In genomic region chrX:51361251-51361650, GRCh38 we compare ENCODE assay signal across 24 cellular contexts.
"Had no signal": no experiment of that assay in that cellular context is flagged by ENCODE, and none has a peak within 500 bp of the region (broad histone marks: within the 10 kb centered on the region; RNA-seq: fewer than 3 reads in every experiment).

No MANE protein-coding gene starts in this region.

- H3K4me3 Mint-ChIP-seq: natural killer cell treated with Interleukin-12 subunit alpha and Interleukin-12 subunit beta and Interleukin-15 and Interleukin-18, amount 100 ng/mL, for 72 hours; stimulated activated effector memory CD8-positive, alpha-beta T cell treated with anti-CD3 and anti-CD28 coated beads, Interleukin-12 subunit alpha, Interleukin-12 subunit beta, amount 100 ng/mL, for 72 hours had no signal

- H3K27ac Mint-ChIP-seq: natural killer cell treated with Interleukin-12 subunit alpha and Interleukin-12 subunit beta and Interleukin-15 and Interleukin-18, amount 100 ng/mL, for 72 hours; stimulated activated effector memory CD8-positive, alpha-beta T cell treated with anti-CD3 and anti-CD28 coated beads, Interleukin-12 subunit alpha, Interleukin-12 subunit beta, amount 100 ng/mL, for 72 hours had no signal

- H2AFZ ChIP-seq: parathyroid adenoma had no signal

- H3K79me2 ChIP-seq: parathyroid adenoma had no signal

- DNase-seq: cortex of kidney; dorsolateral prefrontal cortex; effector memory CD4-positive, alpha-beta T cell; gastrocnemius medialis; heart right ventricle; kidney glomerular epithelial cell; mammary epithelial cell; occipital lobe; psoas muscle; retina; right lobe of liver; stimulated activated CD4-positive, alpha-beta T cell treated with anti-CD3 and anti-CD28 coated beads, Interleukin-4, amount 100 ng/mL, for 1 hour; stimulated activated CD8-positive, alpha-beta memory T cell treated with anti-CD3 and anti-CD28 coated beads, Interleukin-4, amount 100 ng/mL, for 48 hours; stimulated activated naive CD8-positive, alpha-beta T cell treated with anti-CD3 and anti-CD28 coated beads, Interleukin-15, Interleukin-2, amounts not matched to agents 100 U/mL and 50 U/mL, for 24 hours; tibial artery; upper lobe of left lung; uterus had no signal

- H3K27ac ChIP-seq: dorsolateral prefrontal cortex, epithelial cell of prostate, esophagus muscularis mucosa, gastrocnemius medialis, heart right ventricle, parathyroid adenoma, psoas muscle, right lobe of liver, suprapubic skin, tibial artery, upper lobe of left lung, uterus had no signal

- ATAC-seq: gastrocnemius medialis; heart right ventricle; natural killer cell treated with Interleukin-12 subunit alpha and Interleukin-12 subunit beta and Interleukin-15 and Interleukin-18, amount 100 ng/mL, for 72 hours; psoas muscle; right lobe of liver; stimulated activated effector memory CD8-positive, alpha-beta T cell treated with anti-CD3 and anti-CD28 coated beads, Interleukin-12 subunit alpha, Interleukin-12 subunit beta, amount 100 ng/mL, for 72 hours; stimulated activated naive CD8-positive, alpha-beta T cell treated with anti-CD3 and anti-CD28 coated beads, Interleukin-15, Interleukin-2, amounts not matched to agents 100 U/mL and 50 U/mL, for 24 hours had no signal

- H3K36me3 ChIP-seq: esophagus muscularis mucosa, gastrocnemius medialis, heart right ventricle, right lobe of liver, suprapubic skin, tibial artery, upper lobe of left lung, uterus had no signal

- H3K4me3 ChIP-seq: dorsolateral prefrontal cortex, esophagus muscularis mucosa, gastrocnemius medialis, heart right ventricle, psoas muscle, right lobe of liver, suprapubic skin, tibial artery, upper lobe of left lung, uterus had no signal

- H3K9ac ChIP-seq: parathyroid adenoma had no signal

- H3K36me3 Mint-ChIP-seq: stimulated activated effector memory CD8-positive, alpha-beta T cell treated with anti-CD3 and anti-CD28 coated beads, Interleukin-12 subunit alpha, Interleukin-12 subunit beta, amount 100 ng/mL, for 72 hours had no signal

- H3K9me3 ChIP-seq: gastrocnemius medialis, psoas muscle, right lobe of liver, suprapubic skin, uterus had no signal

- H3K27me3 ChIP-seq: gastrocnemius medialis, heart right ventricle, right lobe of liver, suprapubic skin, tibial artery, upper lobe of left lung, uterus had no signal

- H3K4me1 ChIP-seq: esophagus muscularis mucosa, gastrocnemius medialis, heart right ventricle, parathyroid adenoma, psoas muscle, right lobe of liver, suprapubic skin, tibial artery, upper lobe of left lung, uterus had no signal

- FAIRE-seq: islet of Langerhans had no signal

- H3K4me1 Mint-ChIP-seq: stimulated activated effector memory CD8-positive, alpha-beta T cell treated with anti-CD3 and anti-CD28 coated beads, Interleukin-12 subunit alpha, Interleukin-12 subunit beta, amount 100 ng/mL, for 72 hours had no signal
